In the genomic region with DNA sequence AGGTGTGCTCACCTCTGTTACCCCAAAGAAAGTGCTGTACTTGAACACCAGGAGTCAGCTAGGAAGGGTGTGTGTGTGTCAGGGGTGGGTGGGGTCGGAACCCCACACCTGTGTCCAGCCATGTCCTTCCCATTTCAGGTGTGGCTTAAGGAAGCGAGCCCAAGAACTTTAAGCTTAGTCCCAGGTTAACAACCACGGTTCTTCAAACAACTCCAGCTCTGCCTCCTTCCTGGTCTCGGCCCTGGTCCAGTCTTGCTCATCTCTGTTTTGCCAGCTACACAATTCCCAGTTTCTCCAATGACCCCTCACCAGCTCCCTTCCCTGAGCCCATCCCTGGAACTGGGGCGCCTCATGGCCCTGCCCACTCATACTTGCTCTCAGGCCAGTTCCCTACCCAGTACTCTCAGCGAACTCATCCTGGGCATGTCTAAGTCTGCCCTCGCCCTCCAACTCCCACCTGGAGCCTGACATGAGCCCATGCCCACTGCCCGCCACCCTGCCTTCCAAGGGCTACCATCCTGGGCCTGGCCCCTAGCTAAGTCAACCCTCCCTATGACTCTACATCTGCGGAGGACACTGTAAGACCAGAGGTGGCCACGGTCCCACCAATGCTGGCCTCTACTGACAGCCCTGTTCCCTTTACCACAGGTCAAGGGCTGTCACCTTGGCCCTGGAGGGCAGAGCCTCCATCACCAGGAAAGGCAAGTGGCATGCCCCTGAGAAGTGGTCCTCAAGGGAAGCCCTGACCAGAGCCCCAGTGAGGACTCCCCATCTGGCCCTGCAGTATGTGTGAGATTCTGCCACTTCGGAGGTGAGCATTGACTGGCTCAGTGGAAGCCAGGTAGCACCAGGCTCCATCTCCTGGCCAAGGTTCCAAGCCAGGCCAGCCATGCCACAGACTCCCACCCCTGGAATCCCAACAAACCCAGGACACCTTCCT, we compare ENCODE assay signal across 7 cellular contexts.
"Had no signal": no experiment of that assay in that cellular context is flagged by ENCODE, and none has a peak within 500 bp of the region (broad histone marks: within the 10 kb centered on the region; RNA-seq: fewer than 3 reads in every experiment).

No MANE protein-coding gene starts in this region.

- H3K4me3 Mint-ChIP-seq: activated naive CD4-positive, alpha-beta T cell treated with anti-CD3 and anti-CD28 coated beads, Interleukin-2, amount 50 U/mL, for 24 hours; naive thymus-derived CD8-positive, alpha-beta T cell had no signal

- H3K4me3 ChIP-seq: breast epithelium, psoas muscle, right lobe of liver had no signal

- H3K9me3 Mint-ChIP-seq: activated naive CD4-positive, alpha-beta T cell treated with anti-CD3 and anti-CD28 coated beads, Interleukin-2, amount 50 U/mL, for 24 hours; naive thymus-derived CD8-positive, alpha-beta T cell had no signal

- H3K36me3 Mint-ChIP-seq: activated naive CD4-positive, alpha-beta T cell treated with anti-CD3 and anti-CD28 coated beads, Interleukin-2, amount 50 U/mL, for 24 hours; naive thymus-derived CD8-positive, alpha-beta T cell had no signal

- H3K27me3 Mint-ChIP-seq: activated naive CD4-positive, alpha-beta T cell treated with anti-CD3 and anti-CD28 coated beads, Interleukin-2, amount 50 U/mL, for 24 hours; naive thymus-derived CD8-positive, alpha-beta T cell had no signal

- H3K27ac ChIP-seq: breast epithelium, psoas muscle, right lobe of liver, WERI-Rb-1 had no signal

- H3K9me3 ChIP-seq: breast epithelium, psoas muscle, right lobe of liver, SK-N-SH had no signal

- H3K4me1 ChIP-seq: breast epithelium, right lobe of liver had no signal

- H3K27me3 ChIP-seq: breast epithelium, right lobe of liver had no signal

- H3K36me3 ChIP-seq: breast epithelium had no signal
